In genomic region chr6:125789167-125789566, GRCh38 we compare ENCODE assay signal across 9 cellular contexts. TPM values are rescaled to one million over a fixed set of nuclear protein-coding genes. Genes with fewer than 3 reads are reported as not detected.
DNase-seq lines count a peak whose midpoint lies in the region; ATAC-seq and TF ChIP-seq lines count a peak whose summit lies in the region.
"Had no signal": no experiment of that assay in that cellular context is flagged by ENCODE, and none has a peak within 500 bp of the region (broad histone marks: within the 10 kb centered on the region; RNA-seq: fewer than 3 reads in every experiment).

No MANE protein-coding gene starts in this region.

- TF ChIP-seq CTCF in mammary epithelial cell (conservative IDR thresholded peaks at IDR 0.05 in 1 of 2, IDR thresholded peaks at IDR 0.05 in 1 of 2; ENCODE audit: extremely low read depth in 1 of 2, insufficient read depth in 1 of 2, low read depth in 1 of 2, low read length in 2 of 2), result no peak

- intact Hi-C loops in Right ventricle myocardium inferior (cut with DNase I) (no loop called here), cardiac septum (cut with DNase I) (no loop called here), mammary epithelial cell (cut with micrococcal nuclease) (no loop called here)

- CTCF ChIA-PET in mammary epithelial cell (lab: Charles Lee; ENCODE audit: low non-redundant PET), result no interaction called here

- no peaks in the 10 kb centered on the region for H3K36me3 Mint-ChIP-seq in naive B cell

- no peak overlapping the region for H3K4me2 ChIP-seq in mammary epithelial cell (ENCODE audit: insufficient read depth, low read depth, low read length)

- no peaks in the 10 kb centered on the region for H3K9me3 ChIP-seq in mammary epithelial cell (replicated peaks; ENCODE audit: insufficient read depth, low read length)

- no TSS peak for BruUV-seq in mammary epithelial cell (replicated peaks; lab: Mats Ljungman, UMichigan)

- H3K4me1 Mint-ChIP-seq in naive B cell, result peaks cover 20 to 27% (median 21%) of the 10 kb centered on the region in 3 donors

- H3K27me3 Mint-ChIP-seq in naive B cell, result no peaks in the 10 kb centered on the region

- H3K27ac ChIP-seq in mammary epithelial cell (ENCODE audit: insufficient read depth, low read depth, low read length), result no peak overlapping the region

- peak; percentile 23 for ATAC-seq in Right ventricle myocardium inferior
- ATAC-seq in naive B cell (ENCODE audit: low read depth in 2 of 2), result no peak
- no peak for ATAC-seq in GM18505 (IDR thresholded peaks at IDR 0.05; ENCODE audit: unreplicated experiment)

- H3K4me3 Mint-ChIP-seq in naive B cell, result peak overlapping the region; percentile 85 to 97 (median 91)

- peaks cover 27% of the 10 kb centered on the region for H3K79me2 ChIP-seq in mammary epithelial cell (ENCODE audit: insufficient read depth, low read length)

- H4K20me1 ChIP-seq in mammary epithelial cell (ENCODE audit: insufficient read depth, low read length), result no peaks in the 10 kb centered on the region

- in situ Hi-C loops in mammary epithelial cell (cut with MboI; ENCODE audit: low sequenced_read_pairs in 2 of 2), result loop anchor here (10.0 to 25.0 kb wide), 2 partner anchors 166 to 627 kb away; partner anchors contain the start of genes HINT3 (in 2 of the 2) and TPD52L1 (in 1 of the 2)

- DNase-seq in Right ventricle myocardium inferior (ENCODE audit: missing footprints) (no peak), cardiac septum (ENCODE audit: low spot score) (no peak), mammary epithelial cell (no peak), naive B cell (no peak), NCI-H1105 (lab: John Stamatoyannopoulos, UW) (no peak), iPS-NIHi11 (ENCODE audit: low spot score) (no peak), AG20443 (ENCODE audit: low spot score) (no peak)
- DNase-seq: cortex of kidney had no signal

- 92% methylated on average over 1 of the region's 1 CpG for WGBS in mammary epithelial cell (ENCODE audit: low coverage, missing lambda C conversion rate)

- H3K27ac Mint-ChIP-seq in naive B cell, result peak overlapping the region in 5 of 6 donors; percentile 65 to 98 (median 95)

- H3K36me3 ChIP-seq in mammary epithelial cell (ENCODE audit: insufficient read depth, low read length), result no peaks in the 10 kb centered on the region

- H3K4me1 ChIP-seq in mammary epithelial cell (ENCODE audit: insufficient read depth, low read length), result peaks cover 32% of the 10 kb centered on the region

- H3K4me3 ChIP-seq in mammary epithelial cell (replicated peaks in 1 of 3; ENCODE audit: insufficient read depth in 1 of 3, low read depth in 2 of 3, low read length in 3 of 3), result no peak overlapping the region

- dilution Hi-C loops in mammary epithelial cell (cut with HindIII; ENCODE audit: low sequenced_read_pairs), result no loop called here

- peak overlapping the region; percentile 95 for H2AFZ ChIP-seq in mammary epithelial cell (ENCODE audit: low read depth, low read length)

- no peak for TF ChIP-seq POLR2A in GM18505 (IDR thresholded peaks at IDR 0.05; ENCODE audit: borderline replicate concordance, extremely low read depth, insufficient read depth, insufficient read length)

- no peak overlapping the region for H3K9ac ChIP-seq in mammary epithelial cell (ENCODE audit: insufficient read depth, low read length)

- no peaks in the 10 kb centered on the region for H3K27me3 ChIP-seq in mammary epithelial cell (ENCODE audit: insufficient read depth, low read length)

- H3K9me3 Mint-ChIP-seq in naive B cell, result no peaks in the 10 kb centered on the region

RNA-seq across cellular contexts. Expression of gene NCOA7, which starts 1.6 kb away (rescaled TPM):
- total RNA-seq in Right ventricle myocardium inferior (12.5 TPM), cardiac septum (10.3 TPM), mammary epithelial cell (10 to 100 TPM; 29.0 to 29.1 TPM)
- polyA plus RNA-seq in mammary epithelial cell (10.5 TPM), naive B cell (ENCODE audit: low read depth in 6 of 6) (10 to 100 TPM in 1 of 6 donors, 1 to 10 TPM in 5; 1.6 to 10.9 (median 8.4) TPM)
- 55.3 TPM for polyA minus RNA-seq in mammary epithelial cell

RNA-seq across cellular contexts. Expression of gene HEY2, which starts 39.7 kb away (rescaled TPM):
- total RNA-seq in Right ventricle myocardium inferior, result 57.5 TPM
- 12.3 TPM for total RNA-seq in cardiac septum
- under 1 TPM in 1 of 2 donors, not detected in 1; 0.17 TPM for total RNA-seq in mammary epithelial cell
- not detected for polyA plus RNA-seq in mammary epithelial cell
- polyA minus RNA-seq in mammary epithelial cell, result not detected
- under 1 TPM in 3 of 6 donors, not detected in 3; 0.17 to 0.48 (median 0.29) TPM for polyA plus RNA-seq in naive B cell (ENCODE audit: low read depth in 6 of 6)

Comparison
In these comparisons a context has a peak if more than half of its experiments do, and no peak if none do; other contexts are left out.
1. RNA of gene HEY2, which starts 39.7 kb away (total RNA-seq): 57.5 TPM in Right ventricle myocardium inferior (single experiment) and 12.3 TPM in cardiac septum (single experiment); 0.17 TPM in mammary epithelial cell; every median in the first group is over 10 times any median in the second.